ENCODE assay signal across 17 cellular contexts in genomic region chr10:29849886-29850285, GRCh38.
DNase-seq lines count a peak whose midpoint lies in the region; ATAC-seq and TF ChIP-seq lines count a peak whose summit lies in the region.
"Had no signal": no experiment of that assay in that cellular context is flagged by ENCODE, and none has a peak within 500 bp of the region (broad histone marks: within the 10 kb centered on the region; RNA-seq: fewer than 3 reads in every experiment).

No MANE protein-coding gene starts in this region.

- CTCF ChIA-PET in WTC11 (lab: Charles Lee), result no interaction called here

- no peaks in the 10 kb centered on the region for H3K79me2 ChIP-seq in fibroblast of lung (ENCODE audit: control insufficient read depth, insufficient read depth, low read length)

- no peaks in the 10 kb centered on the region for H3K36me3 ChIP-seq in left ventricle myocardium inferior
- H3K36me3 ChIP-seq in fibroblast of lung (ENCODE audit: control insufficient read depth, insufficient read depth, low read length), result no peaks in the 10 kb centered on the region
- H3K36me3 ChIP-seq in neuronal stem cell (replicated peaks in 1 of 2; ENCODE audit: control insufficient read depth in 2 of 2, insufficient read depth in 2 of 2, low read length in 2 of 2), result no peaks in the 10 kb centered on the region

- intact Hi-C loops in left ventricle myocardium inferior (cut with micrococcal nuclease), result no loop called here
- intact Hi-C loops in left ventricle myocardium superior (cut with micrococcal nuclease), result no loop called here
- intact Hi-C loops in activated CD4-positive, alpha-beta T cell treated with anti-CD3 and anti-CD28 coated beads, Interleukin-2, amount 10 ng/mL, durations not matched to agents 24 days and 14 days (cut with micrococcal nuclease), result no loop called here

- no peak overlapping the region for H3K27ac Mint-ChIP-seq in WTC11
- H3K27ac Mint-ChIP-seq in activated CD4-positive, alpha-beta T cell treated with anti-CD3 and anti-CD28 coated beads, Interleukin-2, amount 10 ng/mL, durations not matched to agents 24 days and 14 days, result no peak overlapping the region
- H3K27ac Mint-ChIP-seq: activated CD4-positive, alpha-beta T cell treated with anti-CD3 and anti-CD28 coated beads for 36 hours; activated naive CD8-positive, alpha-beta T cell treated with anti-CD3 and anti-CD28 coated beads, Interleukin-2, amount 50 U/mL, for 24 hours; activated T-cell treated with anti-CD3 and anti-CD28 coated beads, Interleukin-2, amount 50 U/mL, for 24 hours had no signal

- H3K18ac ChIP-seq in neuronal stem cell (ENCODE audit: low read length), result no peak overlapping the region

- H3K4me1 Mint-ChIP-seq in WTC11, result no peaks in the 10 kb centered on the region
- H3K4me1 Mint-ChIP-seq in activated CD4-positive, alpha-beta T cell treated with anti-CD3 and anti-CD28 coated beads, Interleukin-2, amount 10 ng/mL, durations not matched to agents 24 days and 14 days, result peaks cover 3% of the 10 kb centered on the region
- H3K4me1 Mint-ChIP-seq: activated naive CD8-positive, alpha-beta T cell treated with anti-CD3 and anti-CD28 coated beads, Interleukin-2, amount 50 U/mL, for 24 hours had no signal

- H3K4me1 ChIP-seq in left ventricle myocardium inferior (peaks cover 10% of the 10 kb centered on the region), fibroblast of lung (ENCODE audit: control insufficient read depth, extremely low read depth, insufficient read depth, low read length) (peaks cover 7% of the 10 kb centered on the region), neuronal stem cell (ENCODE audit: control insufficient read depth in 2 of 2, insufficient read depth in 1 of 2, low read depth in 1 of 2, low read length in 2 of 2) (no peaks in the 10 kb centered on the region)

- no peaks in the 10 kb centered on the region for H3K36me3 Mint-ChIP-seq in WTC11
- H3K36me3 Mint-ChIP-seq in activated CD4-positive, alpha-beta T cell treated with anti-CD3 and anti-CD28 coated beads, Interleukin-2, amount 10 ng/mL, durations not matched to agents 24 days and 14 days (ENCODE audit: low read depth), result no peaks in the 10 kb centered on the region

- peaks cover 7% of the 10 kb centered on the region for H3K9me3 Mint-ChIP-seq in WTC11
- H3K9me3 Mint-ChIP-seq in activated CD4-positive, alpha-beta T cell treated with anti-CD3 and anti-CD28 coated beads, Interleukin-2, amount 10 ng/mL, durations not matched to agents 24 days and 14 days, result peaks cover 7% of the 10 kb centered on the region
- H3K9me3 Mint-ChIP-seq: activated naive CD8-positive, alpha-beta T cell treated with anti-CD3 and anti-CD28 coated beads, Interleukin-2, amount 50 U/mL, for 24 hours had no signal

- WGBS in neuronal stem cell (ENCODE audit: extremely low coverage in 2 of 2, insufficient read length in 2 of 2, insufficient replicate concordance in 1 of 2), 2 donors, result no CpG with 5 or more reads among the region's 3 CpGs

- H3K9ac ChIP-seq in fibroblast of lung (ENCODE audit: insufficient read depth, low read length) (no peak overlapping the region), neuronal stem cell (ENCODE audit: low read depth, low read length, poor library complexity) (no peak overlapping the region)

- TF ChIP-seq CTCF in left ventricle myocardium inferior (IDR thresholded peaks at IDR 0.05; ENCODE audit: borderline replicate concordance), result no peak
- no peak for TF ChIP-seq CTCF in fibroblast of lung (conservative IDR thresholded peaks at IDR 0.05 in 1 of 2, IDR thresholded peaks at IDR 0.05 in 1 of 2; ENCODE audit: low read depth in 1 of 2, low read length in 2 of 2)
- no peak for TF ChIP-seq CTCF in WTC11 (IDR thresholded peaks at IDR 0.05)

- no peak overlapping the region for H2BK12ac ChIP-seq in neuronal stem cell (ENCODE audit: low read length)

- H4K91ac ChIP-seq in neuronal stem cell (ENCODE audit: low read depth, low read length, poor library complexity), result no peak overlapping the region

- no peak overlapping the region for H2AK5ac ChIP-seq in neuronal stem cell (ENCODE audit: low read depth, low read length)

- no peaks in the 10 kb centered on the region for H3K79me1 ChIP-seq in neuronal stem cell (ENCODE audit: low read depth, low read length)

- no peak for ATAC-seq in left ventricle myocardium superior
- no peak for ATAC-seq in WTC11
- ATAC-seq: A549; activated CD4-positive, alpha-beta T cell treated with anti-CD3 and anti-CD28 coated beads for 36 hours; activated naive CD8-positive, alpha-beta T cell treated with anti-CD3 and anti-CD28 coated beads, Interleukin-2, amount 50 U/mL, for 24 hours had no signal

- no peak overlapping the region for H2BK15ac ChIP-seq in neuronal stem cell (ENCODE audit: low read length)

- H3K4me3 ChIP-seq in left ventricle myocardium inferior, result peak overlapping the region; percentile 44
- H3K4me3 ChIP-seq in fibroblast of lung (replicated peaks in 1 of 4; ENCODE audit: control extremely low read depth in 1 of 4, insufficient read depth in 1 of 4, low read depth in 3 of 4, low read length in 4 of 4), result peak overlapping the region; percentile 0 to 41 (median 20)
- H3K4me3 ChIP-seq in neuronal stem cell (ENCODE audit: low read length in 2 of 2), result no peak overlapping the region
- H3K4me3 ChIP-seq: A549, PC-9 had no signal

- peaks cover 9% of the 10 kb centered on the region for H3K9me3 ChIP-seq in left ventricle myocardium inferior (replicated peaks)
- H3K9me3 ChIP-seq in fibroblast of lung (ENCODE audit: control insufficient read depth, insufficient read depth, low read depth, low read length), result no peaks in the 10 kb centered on the region
- H3K9me3 ChIP-seq in neuronal stem cell (replicated peaks in 1 of 2; ENCODE audit: control insufficient read depth in 2 of 2, insufficient read depth in 1 of 2, low read depth in 1 of 2, low read length in 2 of 2), result no peaks in the 10 kb centered on the region

- H3K4ac ChIP-seq in neuronal stem cell (ENCODE audit: low read length), result no peak overlapping the region

- H3K27ac ChIP-seq in left ventricle myocardium inferior (replicated peaks) (peak overlapping the region; percentile 53), fibroblast of lung (ENCODE audit: insufficient read depth, low read length) (peak overlapping the region; percentile 73), neuronal stem cell (replicated peaks; ENCODE audit: low read length) (no peak overlapping the region)
- H3K27ac ChIP-seq: A549, PC-9 had no signal

- no peak overlapping the region for H3K14ac ChIP-seq in neuronal stem cell (ENCODE audit: low read length)

- no peaks in the 10 kb centered on the region for H4K20me1 ChIP-seq in fibroblast of lung (ENCODE audit: control insufficient read depth, extremely low read depth, insufficient read depth, low read length)

- no peak overlapping the region for H4K8ac ChIP-seq in neuronal stem cell (ENCODE audit: low read depth, low read length)

- POLR2A ChIA-PET in WTC11 (lab: Charles Lee), result no interaction called here

- H2AFZ ChIP-seq in fibroblast of lung (ENCODE audit: low read length), result peak overlapping the region; percentile 15
- peak overlapping the region; percentile 72 for H2AFZ ChIP-seq in neuronal stem cell (ENCODE audit: low read length)
- H2AFZ ChIP-seq: PC-9 had no signal

- H3K4me2 ChIP-seq in fibroblast of lung (ENCODE audit: extremely low read depth, insufficient read depth, low read length) (peak overlapping the region; percentile 74), neuronal stem cell (ENCODE audit: insufficient read depth, low read length, poor library complexity, severe bottlenecking) (no peak overlapping the region)
- H3K4me2 ChIP-seq: A549, PC-9 had no signal

- no peak overlapping the region for H3K23ac ChIP-seq in neuronal stem cell (ENCODE audit: low read depth, low read length, poor library complexity)

- no peak for DNase-seq in left ventricle myocardium inferior
- no peak for DNase-seq in left ventricle myocardium superior
- no peak for DNase-seq in fibroblast of lung (ENCODE audit: low read depth in 2 of 2)
- no peak for DNase-seq in neuronal stem cell (ENCODE audit: low spot score)
- no peak for DNase-seq in WTC11 (ENCODE audit: low spot score)
- DNase-seq in cerebellar nuclear complex (lab: John Stamatoyannopoulos, UW), result no peak
- no peak for DNase-seq in HUDEP-2 (lab: John Stamatoyannopoulos, UW; ENCODE audit: unreplicated experiment in 76 of 76)
- no peak for DNase-seq in activated CD4-positive, alpha-beta T cell treated with anti-CD3 and anti-CD28 coated beads, Interleukin-2, amount 10 ng/mL, durations not matched to agents 24 days and 14 days
- DNase-seq: activated CD4-positive, alpha-beta T cell treated with anti-CD3 and anti-CD28 coated beads for 36 hours; activated naive CD8-positive, alpha-beta T cell treated with anti-CD3 and anti-CD28 coated beads, Interleukin-2, amount 50 U/mL, for 24 hours; activated T-cell treated with anti-CD3 and anti-CD28 coated beads, Interleukin-2, amount 50 U/mL, for 24 hours; COR-L47; midbrain; NCI-H187; PC-9; posterior cingulate gyrus had no signal

- no peak overlapping the region for H3K4me3 Mint-ChIP-seq in WTC11
- no peak overlapping the region for H3K4me3 Mint-ChIP-seq in activated CD4-positive, alpha-beta T cell treated with anti-CD3 and anti-CD28 coated beads, Interleukin-2, amount 10 ng/mL, durations not matched to agents 24 days and 14 days
- H3K4me3 Mint-ChIP-seq: activated CD4-positive, alpha-beta T cell treated with anti-CD3 and anti-CD28 coated beads for 36 hours; activated naive CD8-positive, alpha-beta T cell treated with anti-CD3 and anti-CD28 coated beads, Interleukin-2, amount 50 U/mL, for 24 hours; activated T-cell treated with anti-CD3 and anti-CD28 coated beads, Interleukin-2, amount 50 U/mL, for 24 hours had no signal

- H3K27me3 Mint-ChIP-seq in WTC11 (ENCODE audit: low read depth), result no peaks in the 10 kb centered on the region
- peaks cover 6% of the 10 kb centered on the region for H3K27me3 Mint-ChIP-seq in activated CD4-positive, alpha-beta T cell treated with anti-CD3 and anti-CD28 coated beads, Interleukin-2, amount 10 ng/mL, durations not matched to agents 24 days and 14 days

- H2BK5ac ChIP-seq in neuronal stem cell (ENCODE audit: low read length), result no peak overlapping the region

- H3K27me3 ChIP-seq in left ventricle myocardium inferior (ENCODE audit: low read depth), result no peaks in the 10 kb centered on the region
- no peaks in the 10 kb centered on the region for H3K27me3 ChIP-seq in fibroblast of lung (ENCODE audit: control insufficient read depth, insufficient read depth, low read length)
- H3K27me3 ChIP-seq in neuronal stem cell (ENCODE audit: control insufficient read depth in 3 of 3, insufficient read depth in 3 of 3, low read depth in 1 of 3, low read length in 3 of 3), result no peaks in the 10 kb centered on the region

- no peak overlapping the region for H2BK120ac ChIP-seq in neuronal stem cell (ENCODE audit: low read depth, low read length)

TF ChIP-seq in WTC11, 78 proteins besides CTCF, POLR2A, EP300 and RAD21 (continues in another document):
- TF ChIP-seq SMAD3 (CRISPR knock-in tag; IDR thresholded peaks at IDR 0.05; ENCODE audit: borderline replicate concordance) (no peak), SP1 (CRISPR knock-in tag; conservative IDR thresholded peaks at IDR 0.05) (no peak), JAZF1 (CRISPR knock-in tag; IDR thresholded peaks at IDR 0.05) (no peak), ZNF671 (CRISPR knock-in tag; IDR thresholded peaks at IDR 0.05) (no peak)

Comparison
In these comparisons a context has a peak if more than half of its experiments do, and no peak if none do; other contexts are left out.
1. H3K4me3 ChIP-seq: peak in left ventricle myocardium inferior (single experiment) and fibroblast of lung (4 of 4); none in neuronal stem cell (0 of 2).